22 cellular contexts compared by ENCODE assay signal in the genomic region with DNA sequence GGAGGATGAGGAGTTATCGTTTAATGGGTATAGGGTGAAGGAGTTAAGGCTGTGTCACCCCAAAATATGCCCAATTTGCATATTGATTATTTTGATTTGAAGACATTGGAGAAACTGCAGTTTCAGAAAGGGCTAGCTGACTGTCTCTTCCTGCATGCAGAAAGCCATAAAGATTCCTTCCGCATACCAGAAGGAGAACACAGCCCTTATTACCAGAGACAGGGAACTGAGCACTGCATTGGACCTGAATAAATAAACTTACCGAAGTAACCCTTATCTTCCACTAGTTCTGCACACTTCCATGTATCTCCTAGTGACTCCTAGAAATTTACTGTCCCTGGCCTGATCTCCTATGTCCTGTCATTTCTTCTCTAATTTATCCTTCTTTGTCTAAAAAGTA.
"Had no signal": no experiment of that assay in that cellular context is flagged by ENCODE, and none has a peak within 500 bp of the region (broad histone marks: within the 10 kb centered on the region; RNA-seq: fewer than 3 reads in every experiment).

No MANE protein-coding gene starts in this region.

- H3K9me3 ChIP-seq: gastrocnemius medialis, heart right ventricle, left ventricle myocardium inferior, lower lobe of right lung, psoas muscle, suprapubic skin, thyroid gland, upper lobe of left lung, uterus had no signal

- H3K4me3 ChIP-seq: coronary artery, gastrocnemius medialis, heart right ventricle, left ventricle myocardium inferior, lower lobe of right lung, psoas muscle, sigmoid colon, skin epidermis, suprapubic skin, thyroid gland, upper lobe of left lung, uterus had no signal

- H3K27me3 ChIP-seq: gastrocnemius medialis, sigmoid colon, suprapubic skin, thyroid gland, upper lobe of left lung, uterus had no signal

- H3K27ac ChIP-seq: coronary artery, gastrocnemius medialis, heart right ventricle, left ventricle myocardium inferior, lower lobe of right lung, parathyroid adenoma, psoas muscle, sigmoid colon, skin epidermis, suprapubic skin, thyroid gland, upper lobe of left lung, uterus had no signal

- DNase-seq: effector CD4-positive, alpha-beta T cell; endodermal cell; erythroblast; gastrocnemius medialis; heart right ventricle; left cardiac atrium; left ventricle myocardium inferior; lower lobe of right lung; mesenchymal stem cell; naive B cell; psoas muscle; sigmoid colon; stimulated activated CD4-positive, alpha-beta T cell treated with anti-CD3 and anti-CD28 coated beads, Interleukin-12 subunit alpha, Interleukin-12 subunit beta, amount 100 ng/mL, for 4 hours; stimulated activated CD4-positive, alpha-beta T cell treated with anti-CD3 and anti-CD28 coated beads, Interleukin-2, amount 100 ng/mL, for 48 hours; stimulated activated naive CD4-positive, alpha-beta T cell treated with Interleukin-2 at 50 U/mL for 16 hours; thyroid gland; upper lobe of left lung; uterus had no signal

- H3K36me3 ChIP-seq: gastrocnemius medialis, heart right ventricle, left ventricle myocardium inferior, lower lobe of right lung, sigmoid colon, suprapubic skin, thyroid gland, upper lobe of left lung, uterus had no signal

- H3K4me1 ChIP-seq: gastrocnemius medialis, heart right ventricle, left ventricle myocardium inferior, lower lobe of right lung, parathyroid adenoma, psoas muscle, sigmoid colon, suprapubic skin, thyroid gland, upper lobe of left lung, uterus had no signal
